Comparison of ENCODE assay signal across 22 cellular contexts in genomic region chr6:53671111-53671510, GRCh38. TPM values are rescaled to one million over a fixed set of nuclear protein-coding genes. Genes with fewer than 3 reads are reported as not detected.
"Had no signal": no experiment of that assay in that cellular context is flagged by ENCODE, and none has a peak within 500 bp of the region (broad histone marks: within the 10 kb centered on the region; RNA-seq: fewer than 3 reads in every experiment).

No MANE protein-coding gene starts in this region.

- H3K27me3 ChIP-seq: ascending aorta, cardiac muscle cell, ovary, tibial artery had no signal

- H3K36me3 Mint-ChIP-seq: T-cell had no signal

- H3K4me3 Mint-ChIP-seq: activated CD4-positive, alpha-beta T cell treated with anti-CD3 and anti-CD28 coated beads, Interleukin-2, amount 10 ng/mL, durations not matched to agents 7 days and 5 days; activated CD8-positive, alpha-beta T cell treated with anti-CD3 and anti-CD28 coated beads, Interleukin-2, amount 10 ng/mL, durations not matched to agents 7 days and 5 days; endodermal cell; naive thymus-derived CD8-positive, alpha-beta T cell; T-cell had no signal

- FAIRE-seq: colon, keratinocyte had no signal

- H3K27ac Mint-ChIP-seq: activated CD4-positive, alpha-beta T cell treated with anti-CD3 and anti-CD28 coated beads, Interleukin-2, amount 10 ng/mL, durations not matched to agents 7 days and 5 days; activated CD8-positive, alpha-beta T cell treated with anti-CD3 and anti-CD28 coated beads, Interleukin-2, amount 10 ng/mL, durations not matched to agents 7 days and 5 days; endodermal cell; naive thymus-derived CD8-positive, alpha-beta T cell; T-cell had no signal

- H3K27ac ChIP-seq: ascending aorta, cardiac muscle cell, ovary, tibial artery had no signal

- DNase-seq: activated CD4-positive, alpha-beta T cell treated with anti-CD3 and anti-CD28 coated beads, Interleukin-2, amount 10 ng/mL, durations not matched to agents 7 days and 5 days; activated CD8-positive, alpha-beta T cell treated with anti-CD3 and anti-CD28 coated beads, Interleukin-2, amount 10 ng/mL, durations not matched to agents 7 days and 5 days; activated effector memory CD4-positive, alpha-beta T cell treated with Interleukin-2 at 50 U/mL for 16 hours; activated naive CD4-positive, alpha-beta T cell treated with anti-CD3 and anti-CD28 coated beads, Interleukin-2, amount 50 U/mL, for 16 hours; activated T-cell treated with anti-CD3 and anti-CD28 coated beads, Interleukin-2, amount 50 U/mL, for 48 hours; endodermal cell; foreskin melanocyte; mammary epithelial cell; naive thymus-derived CD8-positive, alpha-beta T cell; ovary; stimulated activated CD4-positive, alpha-beta T cell treated with anti-CD3 and anti-CD28 coated beads, Interleukin-12 subunit alpha, Interleukin-12 subunit beta, amount 100 ng/mL, for 4 hours; stimulated activated CD4-positive, alpha-beta T cell treated with anti-CD3 and anti-CD28 coated beads, Interleukin-1b, Interleukin-23, amount 100 ng/mL, for 48 hours; stimulated activated naive CD4-positive, alpha-beta T cell treated with Interleukin-2 at 50 U/mL for 16 hours; substantia nigra; T-cell; tibial artery had no signal

- H3K4me1 ChIP-seq: ascending aorta had no signal

- ATAC-seq: activated CD4-positive, CD25-positive, alpha-beta regulatory T cell treated with anti-CD3 and anti-CD28 coated beads, Interleukin-2, amount 50 U/mL, for 24 hours; activated CD8-positive, alpha-beta T cell treated with anti-CD3 and anti-CD28 coated beads, Interleukin-2, amount 10 ng/mL, durations not matched to agents 7 days and 5 days; naive thymus-derived CD8-positive, alpha-beta T cell; T-cell had no signal

- H3K36me3 ChIP-seq: ascending aorta, cardiac muscle cell, ovary, tibial artery had no signal

- H3K9me3 ChIP-seq: ascending aorta, ovary, tibial artery had no signal

- H3K4me1 Mint-ChIP-seq: activated CD4-positive, alpha-beta T cell treated with anti-CD3 and anti-CD28 coated beads, Interleukin-2, amount 10 ng/mL, durations not matched to agents 7 days and 5 days; endodermal cell; naive thymus-derived CD8-positive, alpha-beta T cell; T-cell had no signal

- H3K4me3 ChIP-seq: ascending aorta, cardiac muscle cell, ovary, tibial artery had no signal

- H3K9me3 Mint-ChIP-seq: activated CD4-positive, alpha-beta T cell treated with anti-CD3 and anti-CD28 coated beads, Interleukin-2, amount 10 ng/mL, durations not matched to agents 7 days and 5 days had no signal

RNA-seq across cellular contexts. Expression of gene KLHL31, which starts 5.6 kb away (rescaled TPM):
- total RNA-seq: pulmonary artery endothelial cell had no signal
- polyA plus RNA-seq: naive thymus-derived CD8-positive, alpha-beta T cell had no signal
